Comparison of ENCODE assay signal across 8 cellular contexts in genomic region chr19:12139885-12140544, GRCh38. TPM values are rescaled to one million over a fixed set of nuclear protein-coding genes. Genes with fewer than 3 reads are reported as not detected.
DNase-seq lines count a peak whose midpoint lies in the region; ATAC-seq and TF ChIP-seq lines count a peak whose summit lies in the region.

Gene ZNF20, minus strand, starts transcription at chr19:12140350. Its CDS starts 168 bp downstream, at chr19:12140182.

- H3K27me3 Mint-ChIP-seq in neural crest cell (ENCODE audit: low read depth): peaks cover 3% of the 10 kb centered on the region
- H3K27me3 Mint-ChIP-seq in stimulated activated naive CD8-positive, alpha-beta T cell treated with anti-CD3 and anti-CD28 coated beads, Interleukin-15, amount 100 ng/mL, for 72 hours: no peaks in the 10 kb centered on the region

- 1% methylated on average over 41 to 48 of the region's 49 CpGs for WGBS in GM23248 (ENCODE audit: low coverage in 1 of 2, low lambda C conversion rate in 2 of 2, missing lambda C conversion rate in 2 of 2), 2 experiments

- H3K4me2 ChIP-seq in DND-41 (ENCODE audit: insufficient read depth, low read length) (peak within 1 kb of the TSS; percentile 73), GM23248 (ENCODE audit: unreplicated experiment) (peak within 1 kb of the TSS; percentile 95)

- H3F3A ChIP-seq in GM23248 (ENCODE audit: insufficient read depth): peaks cover 21% of the 10 kb centered on the region

- H3K9me3 ChIP-seq in DND-41 (ENCODE audit: insufficient read depth, low read length, severe bottlenecking) (no peaks in the 10 kb centered on the region), GM23248 (ENCODE audit: low read depth) (no peaks in the 10 kb centered on the region), RWPE2 (ENCODE audit: severe bottlenecking) (peaks cover 5% of the 10 kb centered on the region)

- H3K4me3 Mint-ChIP-seq in neural crest cell: peak within 1 kb of the TSS; percentile 98
- H3K4me3 Mint-ChIP-seq in stimulated activated naive CD8-positive, alpha-beta T cell treated with anti-CD3 and anti-CD28 coated beads, Interleukin-15, amount 100 ng/mL, for 72 hours: peak within 1 kb of the TSS; percentile 95 to 97

- peaks cover 36% of the 10 kb centered on the region for H3K4me1 ChIP-seq in DND-41 (ENCODE audit: insufficient read depth, low read length)
- H3K4me1 ChIP-seq in GM23248 (ENCODE audit: insufficient read depth): peaks cover 14% of the 10 kb centered on the region
- H3K4me1 ChIP-seq in RWPE2 (ENCODE audit: insufficient read depth, poor library complexity, severe bottlenecking): no peaks in the 10 kb centered on the region

- H3K9me3 Mint-ChIP-seq in neural crest cell: peaks cover 11% of the 10 kb centered on the region
- H3K9me3 Mint-ChIP-seq in stimulated activated naive CD8-positive, alpha-beta T cell treated with anti-CD3 and anti-CD28 coated beads, Interleukin-15, amount 100 ng/mL, for 72 hours: peaks cover 6 to 8% of the 10 kb centered on the region in 2 donors

- in situ Hi-C loops in GM23248 (cut with MboI): no loop called here

- 0 out of 2 replicates have a peak, but pooled peaks cover 4% of the 10 kb centered on the region for H4K20me1 ChIP-seq in DND-41 (ENCODE audit: insufficient read depth, low read length)
- no peaks in the 10 kb centered on the region for H4K20me1 ChIP-seq in GM23248 (ENCODE audit: insufficient read depth)

- peak; percentile 87 for ATAC-seq in DND-41 (ENCODE audit: insufficient read depth, low read depth)
- peak; percentile 94 for ATAC-seq in RWPE2 (ENCODE audit: low read depth)
- peak; percentile 93 for ATAC-seq in stimulated activated naive CD8-positive, alpha-beta T cell treated with anti-CD3 and anti-CD28 coated beads, Interleukin-15, amount 100 ng/mL, for 72 hours

- H3K9me2 ChIP-seq in GM23248 (ENCODE audit: insufficient read depth): no peaks in the 10 kb centered on the region

- TF ChIP-seq CTCF in DND-41 (IDR thresholded peaks at IDR 0.05; ENCODE audit: borderline replicate concordance, extremely low read depth, low read length, poor library complexity, severe bottlenecking) (no peak), RWPE2 (IDR thresholded peaks at IDR 0.05; ENCODE audit: poor library complexity, severe bottlenecking) (no peak), foreskin fibroblast (IDR thresholded peaks at IDR 0.05; ENCODE audit: low read depth, low read length) (no peak), neural crest cell (conservative IDR thresholded peaks at IDR 0.05) (no peak)

- peaks cover 48% of the 10 kb centered on the region for H3K36me3 Mint-ChIP-seq in neural crest cell (ENCODE audit: low read depth)

- H3K27me3 ChIP-seq in DND-41 (ENCODE audit: insufficient read depth, low read length, poor library complexity): no peaks in the 10 kb centered on the region
- no peaks in the 10 kb centered on the region for H3K27me3 ChIP-seq in GM23248 (replicated peaks; ENCODE audit: insufficient read depth)
- no peaks in the 10 kb centered on the region for H3K27me3 ChIP-seq in RWPE2 (ENCODE audit: insufficient read depth, poor library complexity, severe bottlenecking)

- DNase-seq in DND-41 (peak; percentile 95), GM23248 (peak; percentile 99), LoVo (ENCODE audit: low spot score) (peak; percentile 88), RWPE2 (ENCODE audit: low spot score) (peak; percentile 93), activated gamma-delta T cell (lab: John Stamatoyannopoulos, UW) (peak; percentile 65), foreskin fibroblast (peak; percentile 91 to 98), neural crest cell (ENCODE audit: low read depth, low spot score) (peak; percentile 91)
- DNase-seq in stimulated activated naive CD8-positive, alpha-beta T cell treated with anti-CD3 and anti-CD28 coated beads, Interleukin-15, amount 100 ng/mL, for 72 hours: peak; percentile 86 to 90

- peak within 1 kb of the TSS; percentile 79 for H3K9ac ChIP-seq in DND-41 (ENCODE audit: low read depth, low read length)
- peak within 1 kb of the TSS; percentile 92 for H3K9ac ChIP-seq in GM23248

- peak within 1 kb of the TSS; percentile 91 for H2AFZ ChIP-seq in DND-41 (ENCODE audit: low read depth, low read length)
- H2AFZ ChIP-seq in GM23248: peak within 1 kb of the TSS; percentile 83

- H3K4me3 ChIP-seq in DND-41 (ENCODE audit: low read depth in 1 of 2, low read length in 2 of 2) (peak within 1 kb of the TSS; percentile 79 to 84; a peak in 3 of 4 replicates), GM23248 (peak within 1 kb of the TSS; percentile 93), RWPE2 (ENCODE audit: severe bottlenecking) (peak within 1 kb of the TSS; percentile 71), foreskin fibroblast (ENCODE audit: low read depth in 1 of 2, low read length in 2 of 2) (peak within 1 kb of the TSS; percentile 82 to 93)

- H3K79me2 ChIP-seq in DND-41 (ENCODE audit: insufficient read depth, low read length) (peaks cover 30% of the 10 kb centered on the region), GM23248 (ENCODE audit: insufficient read depth) (peaks cover 31% of the 10 kb centered on the region)

- H3K27ac Mint-ChIP-seq in neural crest cell (ENCODE audit: unreplicated experiment): peak within 1 kb of the TSS; percentile 96
- peak within 1 kb of the TSS; percentile 81 for H3K27ac Mint-ChIP-seq in stimulated activated naive CD8-positive, alpha-beta T cell treated with anti-CD3 and anti-CD28 coated beads, Interleukin-15, amount 100 ng/mL, for 72 hours

- peak within 1 kb of the TSS; percentile 87 for H3K27ac ChIP-seq in DND-41 (ENCODE audit: low read length)
- H3K27ac ChIP-seq in GM23248: peak within 1 kb of the TSS; percentile 84
- peak within 1 kb of the TSS; percentile 45 for H3K27ac ChIP-seq in RWPE2 (ENCODE audit: poor library complexity, severe bottlenecking)

- peaks cover 35% of the 10 kb centered on the region for H3K4me1 Mint-ChIP-seq in neural crest cell
- peaks cover 44% of the 10 kb centered on the region for H3K4me1 Mint-ChIP-seq in stimulated activated naive CD8-positive, alpha-beta T cell treated with anti-CD3 and anti-CD28 coated beads, Interleukin-15, amount 100 ng/mL, for 72 hours

- H3K36me3 ChIP-seq in DND-41 (ENCODE audit: insufficient read depth, low read length) (peaks cover 27% of the 10 kb centered on the region), GM23248 (ENCODE audit: low read depth) (peaks cover 20% of the 10 kb centered on the region), RWPE2 (ENCODE audit: low read depth) (peaks cover 35% of the 10 kb centered on the region)

RNA-seq across cellular contexts. Expression of gene ZNF20, which starts in this region (rescaled TPM):
- total RNA-seq in GM23248 (2014; rRNA removed; shearing (Covaris generic)): 5.5 and 5.9 TPM in 2 replicates
- 1.3 and 2.1 TPM in 2 replicates for polyA plus RNA-seq in GM23248 (2016; fragmentation: Nextera tagmentation; extraction: Ambion mirVana)
- 8.1 and 9.1 TPM in 2 replicates for total RNA-seq in neural crest cell

Comparison
In these comparisons a context has a peak if more than half of its experiments do, and no peak if none do; other contexts are left out.
1. Peak in every context shown above with its lines: DNase-seq, ATAC-seq, H3K4me3 ChIP-seq and H3K27ac ChIP-seq.